In the genomic region with DNA sequence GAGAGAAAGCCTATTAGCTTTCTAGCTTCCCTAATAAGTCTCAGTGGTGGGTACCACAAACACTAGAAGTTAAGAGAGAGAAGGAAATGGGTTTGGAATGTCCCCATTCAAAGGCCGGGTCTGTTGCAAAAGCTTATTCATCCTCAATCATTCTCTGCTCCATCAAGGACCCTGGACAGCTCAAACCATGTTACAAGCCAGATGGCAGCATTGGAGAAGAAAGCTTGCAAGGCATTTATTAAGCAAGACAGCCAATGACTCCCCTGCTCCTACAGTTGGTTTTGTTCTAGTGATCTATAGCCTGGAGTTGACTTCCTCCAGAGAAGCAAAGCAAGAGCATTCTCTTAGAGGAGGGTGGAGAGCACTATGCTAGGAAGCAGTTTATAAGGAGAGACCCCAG, we compare ENCODE assay signal across 1 cellular context.
TF ChIP-seq lines count a peak whose summit lies in the region.

No MANE protein-coding gene starts in this region.

TF ChIP-seq in HepG2, 621 proteins besides CTCF, POLR2A, EP300 and RAD21 (continued from another document):
- TF ChIP-seq, protein P1, sequence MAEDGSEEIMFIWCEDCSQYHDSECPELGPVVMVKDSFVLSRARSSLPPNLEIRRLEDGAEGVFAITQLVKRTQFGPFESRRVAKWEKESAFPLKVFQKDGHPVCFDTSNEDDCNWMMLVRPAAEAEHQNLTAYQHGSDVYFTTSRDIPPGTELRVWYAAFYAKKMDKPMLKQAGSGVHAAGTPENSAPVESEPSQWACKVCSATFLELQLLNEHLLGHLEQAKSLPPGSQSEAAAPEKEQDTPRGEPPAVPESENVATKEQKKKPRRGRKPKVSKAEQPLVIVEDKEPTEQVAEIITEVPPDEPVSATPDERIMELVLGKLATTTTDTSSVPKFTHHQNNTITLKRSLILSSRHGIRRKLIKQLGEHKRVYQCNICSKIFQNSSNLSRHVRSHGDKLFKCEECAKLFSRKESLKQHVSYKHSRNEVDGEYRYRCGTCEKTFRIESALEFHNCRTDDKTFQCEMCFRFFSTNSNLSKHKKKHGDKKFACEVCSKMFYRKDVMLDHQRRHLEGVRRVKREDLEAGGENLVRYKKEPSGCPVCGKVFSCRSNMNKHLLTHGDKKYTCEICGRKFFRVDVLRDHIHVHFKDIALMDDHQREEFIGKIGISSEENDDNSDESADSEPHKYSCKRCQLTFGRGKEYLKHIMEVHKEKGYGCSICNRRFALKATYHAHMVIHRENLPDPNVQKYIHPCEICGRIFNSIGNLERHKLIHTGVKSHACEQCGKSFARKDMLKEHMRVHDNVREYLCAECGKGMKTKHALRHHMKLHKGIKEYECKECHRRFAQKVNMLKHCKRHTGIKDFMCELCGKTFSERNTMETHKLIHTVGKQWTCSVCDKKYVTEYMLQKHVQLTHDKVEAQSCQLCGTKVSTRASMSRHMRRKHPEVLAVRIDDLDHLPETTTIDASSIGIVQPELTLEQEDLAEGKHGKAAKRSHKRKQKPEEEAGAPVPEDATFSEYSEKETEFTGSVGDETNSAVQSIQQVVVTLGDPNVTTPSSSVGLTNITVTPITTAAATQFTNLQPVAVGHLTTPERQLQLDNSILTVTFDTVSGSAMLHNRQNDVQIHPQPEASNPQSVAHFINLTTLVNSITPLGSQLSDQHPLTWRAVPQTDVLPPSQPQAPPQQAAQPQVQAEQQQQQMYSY (CRISPR knock-in tag; IDR thresholded peaks at IDR 0.05), result no peak
- TF ChIP-seq TFE3 (CRISPR knock-in tag; IDR thresholded peaks at IDR 0.05) (no peak), PHB2 (IDR thresholded peaks at IDR 0.05; ENCODE audit: partially characterized antibody) (no peak), ZNF713 (CRISPR knock-in tag; IDR thresholded peaks at IDR 0.05) (no peak), MATR3 (CRISPR knock-in tag; IDR thresholded peaks at IDR 0.05) (no peak)
TF ChIP-seq in HepG2: peak in this region for 2.
